In genomic region chr13:51583469-51583874, GRCh38 we compare ENCODE assay signal across 1 cellular context.
TF ChIP-seq lines count a peak whose summit lies in the region.

No MANE protein-coding gene starts in this region.

TF ChIP-seq in HepG2, 621 proteins besides CTCF, POLR2A, EP300 and RAD21 (continued from another document and continues in another):
- TF ChIP-seq ZNF512 (CRISPR knock-in tag; IDR thresholded peaks at IDR 0.05) (no peak), ZKSCAN8 (CRISPR knock-in tag; IDR thresholded peaks at IDR 0.05; ENCODE audit: borderline replicate concordance) (0 out of 2 replicates have a peak, but pooled peaks have one; percentile 45), ZNF451 (CRISPR knock-in tag; IDR thresholded peaks at IDR 0.05) (no peak), MTA3 (CRISPR knock-in tag; IDR thresholded peaks at IDR 0.05) (no peak), RXRA (CRISPR knock-in tag; IDR thresholded peaks at IDR 0.05) (peak; percentile 100), HCFC1 (IDR thresholded peaks at IDR 0.05; ENCODE audit: low read depth, low read length) (peak; percentile 93; the same call in 1 of the 2 replicates), NBN (conservative IDR thresholded peaks at IDR 0.05) (no peak), KDM5B (CRISPR knock-in tag; IDR thresholded peaks at IDR 0.05; ENCODE audit: borderline replicate concordance) (no peak), ZFP36L2 (CRISPR knock-in tag; IDR thresholded peaks at IDR 0.05) (no peak), ZNF644 (CRISPR knock-in tag; IDR thresholded peaks at IDR 0.05; ENCODE audit: low read depth) (0 out of 2 replicates have a peak, but pooled peaks have one; percentile 11), HES4 (CRISPR knock-in tag; IDR thresholded peaks at IDR 0.05; ENCODE audit: borderline replicate concordance) (peak; percentile 70; the same call in 1 of the 2 replicates), STAG1 (CRISPR knock-in tag; IDR thresholded peaks at IDR 0.05) (no peak; the same call in 1 of the 2 replicates), PHB2 (IDR thresholded peaks at IDR 0.05; ENCODE audit: partially characterized antibody) (no peak), DMTF1 (CRISPR knock-in tag; IDR thresholded peaks at IDR 0.05) (no peak), ZNF24 (IDR thresholded peaks at IDR 0.05) (no peak), PPARG (CRISPR knock-in tag; conservative IDR thresholded peaks at IDR 0.05) (peak; percentile 99), NR3C1 (CRISPR knock-in tag; IDR thresholded peaks at IDR 0.05) (no peak), RAD51 (IDR thresholded peaks at IDR 0.05; ENCODE audit: borderline replicate concordance) (no peak), GTF3A (CRISPR knock-in tag; conservative IDR thresholded peaks at IDR 0.05) (no peak), ZBTB1 (CRISPR knock-in tag; IDR thresholded peaks at IDR 0.05; ENCODE audit: borderline replicate concordance) (no peak), ZNF33A (CRISPR knock-in tag; IDR thresholded peaks at IDR 0.05; ENCODE audit: borderline replicate concordance) (no peak), ZNF383 (CRISPR knock-in tag; IDR thresholded peaks at IDR 0.05; ENCODE audit: borderline replicate concordance) (0 out of 2 replicates have a peak, but pooled peaks have one; percentile 69), TEF (CRISPR knock-in tag; IDR thresholded peaks at IDR 0.05) (no peak), ZBTB20 (CRISPR knock-in tag; IDR thresholded peaks at IDR 0.05; ENCODE audit: borderline replicate concordance, low read depth) (peak; percentile 61; the same call in 1 of the 2 replicates), YEATS2 (CRISPR knock-in tag; IDR thresholded peaks at IDR 0.05; ENCODE audit: borderline replicate concordance) (no peak), ZNF784 (CRISPR knock-in tag; IDR thresholded peaks at IDR 0.05; ENCODE audit: borderline replicate concordance) (no peak), GFI1 (CRISPR knock-in tag; IDR thresholded peaks at IDR 0.05; ENCODE audit: borderline replicate concordance) (no peak; the same call in 1 of the 2 replicates), DNMT3B (CRISPR knock-in tag; conservative IDR thresholded peaks at IDR 0.05) (no peak), JUND (CRISPR knock-in tag; IDR thresholded peaks at IDR 0.05) (no peak), SYNCRIP (IDR thresholded peaks at IDR 0.05; ENCODE audit: insufficient read depth, low read depth, low read length) (no peak), ZNF616 (CRISPR knock-in tag; IDR thresholded peaks at IDR 0.05; ENCODE audit: low read depth) (no peak), ZNF207 (IDR thresholded peaks at IDR 0.05; ENCODE audit: borderline replicate concordance) (no peak), ZNF670 (CRISPR knock-in tag; IDR thresholded peaks at IDR 0.05; ENCODE audit: borderline replicate concordance) (no peak), KMT2B (CRISPR knock-in tag; IDR thresholded peaks at IDR 0.05) (no peak; the same call in 1 of the 2 replicates), ZNF530 (CRISPR knock-in tag; IDR thresholded peaks at IDR 0.05; ENCODE audit: low read depth) (no peak), TBL1XR1 (IDR thresholded peaks at IDR 0.05; ENCODE audit: borderline replicate concordance, low read length, partially characterized antibody) (no peak), NCOA5 (CRISPR knock-in tag; IDR thresholded peaks at IDR 0.05) (no peak), ZNF652 (CRISPR knock-in tag; IDR thresholded peaks at IDR 0.05; ENCODE audit: borderline replicate concordance, low read depth) (no peak), DR1 (CRISPR knock-in tag; IDR thresholded peaks at IDR 0.05) (no peak), ZBTB44 (CRISPR knock-in tag; IDR thresholded peaks at IDR 0.05) (no peak), ZNF598 (CRISPR knock-in tag; IDR thresholded peaks at IDR 0.05; ENCODE audit: borderline replicate concordance) (no peak), ZBTB40 (IDR thresholded peaks at IDR 0.05) (no peak), ZBTB40 (CRISPR knock-in tag; IDR thresholded peaks at IDR 0.05) (peak; percentile 75; the same call in 1 of the 2 replicates), MTF1 (CRISPR knock-in tag; IDR thresholded peaks at IDR 0.05) (no peak), ZNF792 (CRISPR knock-in tag; IDR thresholded peaks at IDR 0.05) (no peak), ZNF550 (CRISPR knock-in tag; IDR thresholded peaks at IDR 0.05; ENCODE audit: borderline replicate concordance) (no peak), TAF15 (IDR thresholded peaks at IDR 0.05; ENCODE audit: low read depth, low read length, poor library complexity, severe bottlenecking) (no peak), TRIM24 (CRISPR knock-in tag; IDR thresholded peaks at IDR 0.05) (no peak), ZNF510 (CRISPR knock-in tag; IDR thresholded peaks at IDR 0.05; ENCODE audit: low read depth) (no peak), ZSCAN29 (CRISPR knock-in tag; conservative IDR thresholded peaks at IDR 0.05) (0 out of 2 replicates have a peak, but pooled peaks have one; percentile 74), SRSF1 (optimal IDR thresholded peaks at IDR 0.05; ENCODE audit: low read depth, low read length) (no peak), DMAP1 (CRISPR knock-in tag; IDR thresholded peaks at IDR 0.05) (no peak), RARA (CRISPR knock-in tag; IDR thresholded peaks at IDR 0.05) (peak; percentile 39; the same call in 1 of the 2 replicates), SMARCC2 (IDR thresholded peaks at IDR 0.05) (no peak), ZMYM2 (CRISPR knock-in tag; IDR thresholded peaks at IDR 0.05) (no peak; the same call in 1 of the 2 replicates), SIX1 (CRISPR knock-in tag; IDR thresholded peaks at IDR 0.05; ENCODE audit: borderline replicate concordance) (no peak), ARNT (IDR thresholded peaks at IDR 0.05) (no peak), TP53 (CRISPR knock-in tag; conservative IDR thresholded peaks at IDR 0.05) (no peak), GABPB1 (CRISPR knock-in tag; IDR thresholded peaks at IDR 0.05) (no peak; the same call in 1 of the 2 replicates), ZBTB3 (CRISPR knock-in tag; IDR thresholded peaks at IDR 0.05; ENCODE audit: borderline replicate concordance, low read depth) (no peak)
